ENCODE assay signal across 8 cellular contexts in the genomic region with DNA sequence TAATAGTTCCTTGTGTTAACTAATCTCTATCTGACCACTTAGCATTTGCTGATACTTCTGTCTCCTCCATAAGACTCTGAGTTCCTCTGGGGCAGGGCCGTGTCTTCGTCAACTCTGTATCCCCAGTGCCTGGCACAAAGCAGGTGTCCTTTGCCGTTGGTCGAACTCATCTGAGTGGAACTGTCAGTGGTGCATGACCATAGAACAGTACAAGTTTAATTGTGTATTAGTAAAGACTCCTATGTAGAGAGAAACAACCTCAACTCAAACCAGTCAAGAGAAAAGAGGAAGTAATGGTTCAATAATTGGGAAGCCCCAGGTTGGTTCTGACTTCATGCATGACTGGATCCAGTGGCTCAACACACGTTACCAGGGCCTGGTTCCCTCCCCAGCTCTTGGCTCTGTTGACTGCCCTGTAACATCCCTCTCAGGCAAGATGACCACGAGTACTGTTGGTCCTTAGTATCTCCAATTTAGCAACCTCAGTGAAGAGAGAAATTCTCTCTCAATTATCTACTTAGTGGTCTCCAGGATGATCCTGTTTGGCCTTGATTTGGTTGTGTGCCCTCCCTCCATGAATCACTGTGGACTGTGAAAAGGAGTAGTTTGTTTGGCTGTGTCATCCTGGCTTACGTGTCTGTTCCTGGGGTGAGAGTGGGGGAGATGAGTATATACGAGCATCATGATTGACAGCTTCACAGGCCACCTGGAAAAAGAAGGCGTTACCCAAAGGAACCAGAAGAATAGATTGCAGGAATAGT. TPM values are rescaled to one million over a fixed set of nuclear protein-coding genes. Genes with fewer than 3 reads are reported as not detected.
DNase-seq lines count a peak whose midpoint lies in the region; ATAC-seq, FAIRE-seq and TF ChIP-seq lines count a peak whose summit lies in the region.

No MANE protein-coding gene starts in this region.

- peaks cover 0 to 18% (median 9%) of the 10 kb centered on the region in 11 experiments; a peak in 14 of 22 replicates for H3K9me3 ChIP-seq in BLaER1 treated with 17β-estradiol and CSF1 and Interleukin-3, amounts not matched to agents 10 nM and 100 nM (replicated peaks in 1 of 11)
- no peaks in the 10 kb centered on the region for H3K9me3 ChIP-seq in T-helper 17 cell (ENCODE audit: control insufficient read depth, low read length, poor library complexity, severe bottlenecking)
- no peaks in the 10 kb centered on the region for H3K9me3 ChIP-seq in pancreas

- intact Hi-C loops in pancreas (cut with DNase I): no loop called here
- intact Hi-C loops in activated CD4-positive, alpha-beta T cell treated with anti-CD3 and anti-CD28 coated beads, Interleukin-2, amount 10 ng/mL, durations not matched to agents 24 days and 14 days (cut with micrococcal nuclease): no loop called here

- DNase-seq in T-helper 17 cell: no peak
- DNase-seq in pancreas: no peak
- DNase-seq in ecto neural progenitor cell (ENCODE audit: low spot score): no peak
- DNase-seq in AG08396 (ENCODE audit: low spot score): no peak
- no peak for DNase-seq in activated CD4-positive, alpha-beta T cell treated with anti-CD3 and anti-CD28 coated beads, Interleukin-2, amount 10 ng/mL, durations not matched to agents 24 days and 14 days

- H3K9ac ChIP-seq in BLaER1 treated with 17β-estradiol and CSF1 and Interleukin-3, amounts not matched to agents 10 nM and 100 nM: peak overlapping the region in 9 of 11 experiments; percentile 56 to 84 (median 81); a peak in 18 of 22 replicates

- H3K4me3 Mint-ChIP-seq in T-helper 17 cell: no peak overlapping the region
- no peak overlapping the region for H3K4me3 Mint-ChIP-seq in activated CD4-positive, alpha-beta T cell treated with anti-CD3 and anti-CD28 coated beads, Interleukin-2, amount 10 ng/mL, durations not matched to agents 24 days and 14 days

- H3K9me3 Mint-ChIP-seq in activated CD4-positive, alpha-beta T cell treated with anti-CD3 and anti-CD28 coated beads, Interleukin-2, amount 10 ng/mL, durations not matched to agents 24 days and 14 days: no peaks in the 10 kb centered on the region

- H3K27me3 Mint-ChIP-seq in T-helper 17 cell: no peaks in the 10 kb centered on the region
- peaks cover 2% of the 10 kb centered on the region for H3K27me3 Mint-ChIP-seq in activated CD4-positive, alpha-beta T cell treated with anti-CD3 and anti-CD28 coated beads, Interleukin-2, amount 10 ng/mL, durations not matched to agents 24 days and 14 days

- peaks cover 0 to 76% (median 38%) of the 10 kb centered on the region in 11 experiments; a peak in 17 of 22 replicates for H3K36me3 ChIP-seq in BLaER1 treated with 17β-estradiol and CSF1 and Interleukin-3, amounts not matched to agents 10 nM and 100 nM
- no peaks in the 10 kb centered on the region for H3K36me3 ChIP-seq in pancreas

- peak overlapping the region; percentile 64 to 91 (median 83) for H3K4me2 ChIP-seq in BLaER1 treated with 17β-estradiol and CSF1 and Interleukin-3, amounts not matched to agents 10 nM and 100 nM

- H4K20me1 ChIP-seq in BLaER1 treated with 17β-estradiol and CSF1 and Interleukin-3, amounts not matched to agents 10 nM and 100 nM: 0 out of 22 replicates have a peak, but pooled peaks cover 0 to 6% (median 0%) of the 10 kb centered on the region in 11 experiments

- peaks cover 64 to 98% (median 90%) of the 10 kb centered on the region in 10 experiments for H3K4me1 ChIP-seq in BLaER1 treated with 17β-estradiol and CSF1 and Interleukin-3, amounts not matched to agents 10 nM and 100 nM
- no peaks in the 10 kb centered on the region for H3K4me1 ChIP-seq in pancreas

- no peak for TF ChIP-seq CTCF in pancreas (IDR thresholded peaks at IDR 0.05)

- WGBS in pancreas, 2 donors: 67 to 80% methylated on average over 9 of the region's 9 CpGs

- H3K4me1 Mint-ChIP-seq in T-helper 17 cell: no peaks in the 10 kb centered on the region
- H3K4me1 Mint-ChIP-seq in activated CD4-positive, alpha-beta T cell treated with anti-CD3 and anti-CD28 coated beads, Interleukin-2, amount 10 ng/mL, durations not matched to agents 24 days and 14 days: no peaks in the 10 kb centered on the region

- ATAC-seq in GM19372 (IDR thresholded peaks at IDR 0.05; ENCODE audit: low read depth, unreplicated experiment) (peak; percentile 91), HG03196 (IDR thresholded peaks at IDR 0.05; ENCODE audit: unreplicated experiment) (peak; percentile 89), T-helper 17 cell (peak; percentile 85), pancreas (no peak)

- no peaks in the 10 kb centered on the region for H3K27me3 ChIP-seq in BLaER1 treated with 17β-estradiol and CSF1 and Interleukin-3, amounts not matched to agents 10 nM and 100 nM
- no peaks in the 10 kb centered on the region for H3K27me3 ChIP-seq in pancreas

- H3K27ac ChIP-seq in BLaER1 treated with 17β-estradiol and CSF1 and Interleukin-3, amounts not matched to agents 10 nM and 100 nM: peak overlapping the region in 10 of 11 experiments; percentile 51 to 96 (median 93); a peak in 21 of 22 replicates
- no peak overlapping the region for H3K27ac ChIP-seq in pancreas

- no peak for FAIRE-seq in pancreas (lab: Jason Lieb, UNC)

- H3K4me3 ChIP-seq in BLaER1 treated with 17β-estradiol and CSF1 and Interleukin-3, amounts not matched to agents 10 nM and 100 nM: peak overlapping the region in 5 of 10 experiments; percentile 3 to 38 (median 21); a peak in 4 of 20 replicates
- H3K4me3 ChIP-seq in pancreas: no peak overlapping the region

- H3K36me3 Mint-ChIP-seq in T-helper 17 cell (ENCODE audit: low read depth): no peaks in the 10 kb centered on the region
- H3K36me3 Mint-ChIP-seq in activated CD4-positive, alpha-beta T cell treated with anti-CD3 and anti-CD28 coated beads, Interleukin-2, amount 10 ng/mL, durations not matched to agents 24 days and 14 days (ENCODE audit: low read depth): no peaks in the 10 kb centered on the region

- H3K27ac Mint-ChIP-seq in T-helper 17 cell: no peak overlapping the region
- no peak overlapping the region for H3K27ac Mint-ChIP-seq in activated CD4-positive, alpha-beta T cell treated with anti-CD3 and anti-CD28 coated beads, Interleukin-2, amount 10 ng/mL, durations not matched to agents 24 days and 14 days

RNA-seq across cellular contexts. Expression of gene MSH6, which starts 58.5 kb away (rescaled TPM):
- total RNA-seq in T-helper 17 cell (10 to 100 TPM; 24.2 to 27.8 TPM), pancreas (10 to 100 TPM; 15.2 to 30.9 (median 25.3) TPM)
- polyA plus RNA-seq in pancreas: 10 to 100 TPM in 1 of 2 donors, 1 to 10 TPM in 1; 4.3 to 11.4 TPM
- total RNA-seq in activated CD4-positive, alpha-beta T cell treated with anti-CD3 and anti-CD28 coated beads, Interleukin-2, amount 10 ng/mL, durations not matched to agents 24 days and 14 days: 148 and 153 TPM in 2 replicates

Comparison
In these comparisons a context has a peak if more than half of its experiments do, and no peak if none do; other contexts are left out.
1. H3K27ac ChIP-seq: peak in BLaER1 treated with 17β-estradiol and CSF1 and Interleukin-3, amounts not matched to agents 10 nM and 100 nM (10 of 11); none in pancreas (0 of 4).
2. ATAC-seq: peak in GM19372 (single experiment), HG03196 (single experiment) and T-helper 17 cell (single experiment); none in pancreas (0 of 4).